ENCODE assay signal across 14 cellular contexts in genomic region chr5:119876522-119876921, GRCh38.
"Had no signal": no experiment of that assay in that cellular context is flagged by ENCODE, and none has a peak within 500 bp of the region (broad histone marks: within the 10 kb centered on the region; RNA-seq: fewer than 3 reads in every experiment).

No MANE protein-coding gene starts in this region.

- H3K27ac ChIP-seq: dorsolateral prefrontal cortex, ovary, right atrium auricular region, sigmoid colon, skin epidermis, stomach, thoracic aorta, transverse colon had no signal

- H3K36me3 ChIP-seq: ovary, right atrium auricular region, sigmoid colon, stomach, thoracic aorta, transverse colon had no signal

- DNase-seq: cortex of kidney; dorsolateral prefrontal cortex; effector CD8-positive, alpha-beta T cell; naive thymus-derived CD8-positive, alpha-beta T cell; ovary; sigmoid colon; stimulated activated CD4-positive, alpha-beta T cell treated with anti-CD3 and anti-CD28 coated beads, Interleukin-12 subunit alpha, Interleukin-12 subunit beta, amount 100 ng/mL, for 4 hours; stimulated activated naive CD4-positive, alpha-beta T cell; stomach; substantia nigra; transverse colon had no signal

- H3K27me3 ChIP-seq: dorsolateral prefrontal cortex, ovary, right atrium auricular region, sigmoid colon, stomach, transverse colon had no signal

- H3K4me3 ChIP-seq: dorsolateral prefrontal cortex, ovary, right atrium auricular region, sigmoid colon, skin epidermis, stomach, thoracic aorta, transverse colon had no signal

- H3K9me3 ChIP-seq: ovary, right atrium auricular region, sigmoid colon, stomach, thoracic aorta, transverse colon had no signal

- H3K4me1 ChIP-seq: right atrium auricular region, stomach had no signal
